1 cellular context compared by ENCODE assay signal in the genomic region with DNA sequence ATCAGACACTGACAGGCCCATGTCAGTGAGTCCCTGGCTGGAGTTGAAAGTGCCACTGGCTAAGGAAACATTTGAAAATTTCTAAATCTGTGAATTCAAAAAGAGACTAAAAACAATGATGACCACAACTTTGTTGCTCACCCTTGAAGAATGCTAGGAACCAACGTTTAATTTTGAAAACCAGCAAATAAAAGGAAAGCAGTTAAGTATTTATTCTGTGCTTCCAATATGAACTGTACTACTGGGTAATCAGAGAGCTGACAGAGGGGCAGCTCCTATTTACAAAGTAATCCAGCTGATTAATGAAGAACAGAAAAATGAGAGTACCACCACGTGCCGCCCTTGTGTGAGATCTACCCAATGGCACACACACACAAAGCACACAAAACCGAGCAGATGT.
TF ChIP-seq lines count a peak whose summit lies in the region.

No MANE protein-coding gene starts in this region.

TF ChIP-seq in H1, 55 proteins besides CTCF, POLR2A, EP300 and RAD21:
- TF ChIP-seq, protein P1, sequence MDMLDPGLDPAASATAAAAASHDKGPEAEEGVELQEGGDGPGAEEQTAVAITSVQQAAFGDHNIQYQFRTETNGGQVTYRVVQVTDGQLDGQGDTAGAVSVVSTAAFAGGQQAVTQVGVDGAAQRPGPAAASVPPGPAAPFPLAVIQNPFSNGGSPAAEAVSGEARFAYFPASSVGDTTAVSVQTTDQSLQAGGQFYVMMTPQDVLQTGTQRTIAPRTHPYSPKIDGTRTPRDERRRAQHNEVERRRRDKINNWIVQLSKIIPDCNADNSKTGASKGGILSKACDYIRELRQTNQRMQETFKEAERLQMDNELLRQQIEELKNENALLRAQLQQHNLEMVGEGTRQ (IDR thresholded peaks at IDR 0.05; ENCODE audit: low read length) = no peak
- TF ChIP-seq BACH1 (IDR thresholded peaks at IDR 0.05; ENCODE audit: low read length) (no peak), TEAD4 (IDR thresholded peaks at IDR 0.05; ENCODE audit: low read depth, low read length) (no peak), CTBP2 (IDR thresholded peaks at IDR 0.05; ENCODE audit: borderline replicate concordance, insufficient read depth, insufficient read length, low read length) (no peak), SIRT6 (IDR thresholded peaks at IDR 0.05; ENCODE audit: low read length) (no peak), GABPA (IDR thresholded peaks at IDR 0.05; ENCODE audit: borderline replicate concordance, insufficient read depth, low read length) (no peak), CBX5 (IDR thresholded peaks at IDR 0.05; ENCODE audit: low read depth, low read length) (no peak), JUND (IDR thresholded peaks at IDR 0.05; ENCODE audit: low read length) (no peak)
